9 cellular contexts compared by ENCODE assay signal in genomic region chr4:978957-979701, GRCh38. TPM values are rescaled to one million over a fixed set of nuclear protein-coding genes. Genes with fewer than 3 reads are reported as not detected.
DNase-seq lines count a peak whose midpoint lies in the region; ATAC-seq and TF ChIP-seq lines count a peak whose summit lies in the region.
"Had no signal": no experiment of that assay in that cellular context is flagged by ENCODE, and none has a peak within 500 bp of the region (broad histone marks: within the 10 kb centered on the region; RNA-seq: fewer than 3 reads in every experiment).

No MANE protein-coding gene starts in this region.

- no peak overlapping the region for H3K4me2 ChIP-seq in GM23338
- H3K4me2 ChIP-seq in neural progenitor cell: no peak overlapping the region

- H4K20me1 ChIP-seq in GM23338 (replicated peaks; ENCODE audit: insufficient read depth) (no peaks in the 10 kb centered on the region), neural progenitor cell (ENCODE audit: low read depth) (no peaks in the 10 kb centered on the region)

- H3K36me3 ChIP-seq in GM23338 (ENCODE audit: insufficient read depth) (no peaks in the 10 kb centered on the region), Peyer's patch (no peaks in the 10 kb centered on the region), neural progenitor cell (no peaks in the 10 kb centered on the region)

- H3F3A ChIP-seq in GM23338 (replicated peaks; ENCODE audit: low read depth) (0 out of 2 replicates have a peak, but pooled peaks cover 4% of the 10 kb centered on the region), neural progenitor cell (ENCODE audit: low read depth) (no peaks in the 10 kb centered on the region)

- H3K36me3 Mint-ChIP-seq in GM23338 (ENCODE audit: low read depth): no peaks in the 10 kb centered on the region
- H3K36me3 Mint-ChIP-seq in type B pancreatic cell: no peaks in the 10 kb centered on the region
- H3K36me3 Mint-ChIP-seq in neural progenitor cell: no peaks in the 10 kb centered on the region
- H3K36me3 Mint-ChIP-seq: activated naive CD8-positive, alpha-beta T cell treated with anti-CD3 and anti-CD28 coated beads for 36 hours had no signal

- peaks cover 15% of the 10 kb centered on the region; the same call in 1 of the 3 replicates for H3K9me3 Mint-ChIP-seq in GM23338
- no peaks in the 10 kb centered on the region for H3K9me3 Mint-ChIP-seq in type B pancreatic cell
- peaks cover 10% of the 10 kb centered on the region for H3K9me3 Mint-ChIP-seq in neural progenitor cell

- H2AFZ ChIP-seq in GM23338 (peak overlapping the region; percentile 29; the same call in 1 of the 2 replicates), neural progenitor cell (replicated peaks) (no peak overlapping the region)

- DNase-seq in GM23338 (ENCODE audit: low spot score): no peak
- peak; percentile 99 for DNase-seq in SKM-1 (lab: John Stamatoyannopoulos, UW; ENCODE audit: unreplicated experiment)
- peak; percentile 77 for DNase-seq in islet precursor cell
- DNase-seq in type B pancreatic cell (ENCODE audit: extremely low spot score, unreplicated experiment): no peak
- no peak for DNase-seq in Peyer's patch
- DNase-seq in neural progenitor cell (ENCODE audit: low spot score): no peak
- DNase-seq: activated naive CD8-positive, alpha-beta T cell treated with anti-CD3 and anti-CD28 coated beads for 36 hours; NCI-H1417; posterior cingulate gyrus had no signal

- H3K27ac Mint-ChIP-seq in GM23338 (0 out of 2 replicates have a peak overlapping the region, but pooled peaks have one; percentile 39), type B pancreatic cell (no peak overlapping the region), neural progenitor cell (no peak overlapping the region)
- H3K27ac Mint-ChIP-seq: activated naive CD8-positive, alpha-beta T cell treated with anti-CD3 and anti-CD28 coated beads for 36 hours had no signal

- TF ChIP-seq POLR2A in Peyer's patch (IDR thresholded peaks at IDR 0.05): no peak

- H3K27ac ChIP-seq in GM23338 (ENCODE audit: low read depth) (no peak overlapping the region), Peyer's patch (no peak overlapping the region), neural progenitor cell (no peak overlapping the region)

- H3K27me3 Mint-ChIP-seq in GM23338 (ENCODE audit: insufficient read depth, low read depth, poor library complexity) (peaks cover 31% of the 10 kb centered on the region), type B pancreatic cell (no peaks in the 10 kb centered on the region), neural progenitor cell (ENCODE audit: insufficient read depth, low read depth) (no peaks in the 10 kb centered on the region)
- H3K27me3 Mint-ChIP-seq: activated naive CD8-positive, alpha-beta T cell treated with anti-CD3 and anti-CD28 coated beads for 36 hours had no signal

- peaks cover 4% of the 10 kb centered on the region; the same call in 1 of the 2 replicates for H3K27me3 ChIP-seq in GM23338 (ENCODE audit: insufficient read depth)
- no peaks in the 10 kb centered on the region for H3K27me3 ChIP-seq in Peyer's patch
- H3K27me3 ChIP-seq in neural progenitor cell: peaks cover 16% of the 10 kb centered on the region

- no peak overlapping the region for H3K9ac ChIP-seq in neural progenitor cell

- H3K9me3 ChIP-seq in Peyer's patch (peaks cover 0 to 9% (median 0%) of the 10 kb centered on the region in 4 donors), neural progenitor cell (ENCODE audit: low read depth) (no peaks in the 10 kb centered on the region)

- no peak for ATAC-seq in GM23338

- no peaks in the 10 kb centered on the region for H3K9me2 ChIP-seq in GM23338 (ENCODE audit: insufficient read depth)

- H3K4me3 Mint-ChIP-seq in GM23338 (no peak overlapping the region), type B pancreatic cell (no peak overlapping the region), neural progenitor cell (no peak overlapping the region)
- H3K4me3 Mint-ChIP-seq: activated naive CD8-positive, alpha-beta T cell treated with anti-CD3 and anti-CD28 coated beads for 36 hours had no signal

- H3K4me1 ChIP-seq in GM23338 (ENCODE audit: insufficient read depth): no peaks in the 10 kb centered on the region; the same call in 1 of the 2 replicates
- no peaks in the 10 kb centered on the region for H3K4me1 ChIP-seq in Peyer's patch
- H3K4me1 ChIP-seq in neural progenitor cell: no peaks in the 10 kb centered on the region

- H3K4me3 ChIP-seq in GM23338 (no peak overlapping the region), Peyer's patch (no peak overlapping the region), neural progenitor cell (no peak overlapping the region)

- no peaks in the 10 kb centered on the region for H3K79me2 ChIP-seq in GM23338 (replicated peaks; ENCODE audit: insufficient read depth)
- H3K79me2 ChIP-seq in neural progenitor cell (ENCODE audit: low read depth): no peaks in the 10 kb centered on the region

- TF ChIP-seq CTCF in GM23338 (conservative IDR thresholded peaks at IDR 0.05; ENCODE audit: low read depth in 2 of 2): no peak
- TF ChIP-seq CTCF in type B pancreatic cell (conservative IDR thresholded peaks at IDR 0.05): no peak
- TF ChIP-seq CTCF in Peyer's patch (IDR thresholded peaks at IDR 0.05): no peak
- TF ChIP-seq CTCF in neural progenitor cell (IDR thresholded peaks at IDR 0.05): no peak

- peaks cover 4% of the 10 kb centered on the region for H3K4me1 Mint-ChIP-seq in GM23338
- peaks cover 8% of the 10 kb centered on the region for H3K4me1 Mint-ChIP-seq in type B pancreatic cell (ENCODE audit: unreplicated experiment)
- H3K4me1 Mint-ChIP-seq in neural progenitor cell: peaks cover 2% of the 10 kb centered on the region

TF ChIP-seq in GM23338, 12 proteins besides CTCF, POLR2A, EP300 and RAD21 (continues in another document):
- TF ChIP-seq EZH2 (IDR thresholded peaks at IDR 0.05; ENCODE audit: low read depth, unreplicated experiment) (no peak), ETS1 (IDR thresholded peaks at IDR 0.05) (no peak), EZH2phosphoT487 (IDR thresholded peaks at IDR 0.05; ENCODE audit: unreplicated experiment) (no peak), POLR2AphosphoS5 (IDR thresholded peaks at IDR 0.05; ENCODE audit: low read depth) (no peak), CREB1 (CRISPR knock-in tag; IDR thresholded peaks at IDR 0.05; ENCODE audit: low read depth) (no peak), ZNF114 (CRISPR knock-in tag; IDR thresholded peaks at IDR 0.05) (no peak)

RNA-seq across cellular contexts. Expression of gene DGKQ, which starts 5.8 kb away (rescaled TPM):
- total RNA-seq in GM23338 (2014; rRNA removed; shearing (Covaris generic)): 18.6 and 22.4 TPM in 2 replicates
- 3.4 and 4.0 TPM in 2 replicates for polyA plus RNA-seq in GM23338 (2016; fragmentation: Nextera tagmentation; extraction: Ambion mirVana)
- total RNA-seq in type B pancreatic cell (ENCODE audit: low replicate concordance) (17.0 and 21.2 TPM in 2 replicates), Peyer's patch (100 to 1,000 TPM in 2 of 4 donors, 10 to 100 TPM in 2; 32.2 to 119 (median 101) TPM), neural progenitor cell (ENCODE audit: low replicate concordance) (5.1 and 16.0 TPM in 2 replicates)

RNA-seq across cellular contexts. Expression of gene IDUA, which starts 7.7 kb away (rescaled TPM):
- total RNA-seq in GM23338 (2014; rRNA removed; shearing (Covaris generic)): 0.62 and 6.1 TPM in 2 replicates
- 0.80 and 1.3 TPM in 2 replicates for polyA plus RNA-seq in GM23338 (2016; fragmentation: Nextera tagmentation; extraction: Ambion mirVana)
- total RNA-seq in type B pancreatic cell (ENCODE audit: low replicate concordance) (20.7 and 37.2 TPM in 2 replicates), Peyer's patch (100 to 1,000 TPM in 1 of 4 donors, 10 to 100 TPM in 3; 40.4 to 114 (median 71.4) TPM), neural progenitor cell (ENCODE audit: low replicate concordance) (0.47 and 10.7 TPM in 2 replicates)

RNA-seq across cellular contexts. Expression of gene SLC26A1, which starts 14.1 kb away (rescaled TPM):
- 0.10 and 0.16 TPM in 2 replicates for total RNA-seq in GM23338 (2014; rRNA removed; shearing (Covaris generic))
- 0.07 and 0.27 TPM in 2 replicates for polyA plus RNA-seq in GM23338 (2016; fragmentation: Nextera tagmentation; extraction: Ambion mirVana)
- 2.8 and 3.8 TPM in 2 replicates for total RNA-seq in type B pancreatic cell (ENCODE audit: low replicate concordance)
- 10 to 100 TPM in 3 of 4 donors, under 1 TPM in 1; 0.83 to 35.7 (median 24.3) TPM for total RNA-seq in Peyer's patch
- total RNA-seq in neural progenitor cell (ENCODE audit: low replicate concordance): 0.19 TPM in 1 of 2 replicates, not detected in the other

RNA-seq across cellular contexts. Expression of gene FGFRL1, which starts 32.3 kb away (rescaled TPM):
- 28.6 and 35.8 TPM in 2 replicates for total RNA-seq in GM23338 (2014; rRNA removed; shearing (Covaris generic))
- 7.0 and 7.3 TPM in 2 replicates for polyA plus RNA-seq in GM23338 (2016; fragmentation: Nextera tagmentation; extraction: Ambion mirVana)
- total RNA-seq in type B pancreatic cell (ENCODE audit: low replicate concordance) (20.5 and 30.9 TPM in 2 replicates), Peyer's patch (10 to 100 TPM; 10.3 to 29.7 (median 26.8) TPM), neural progenitor cell (ENCODE audit: low replicate concordance) (9.6 and 27.4 TPM in 2 replicates)

RNA-seq across cellular contexts. Expression of gene TMEM175, which starts 46.9 kb away (rescaled TPM):
- total RNA-seq in GM23338 (2014; rRNA removed; shearing (Covaris generic)): 4.2 and 11.4 TPM in 2 replicates
- 6.5 and 8.0 TPM in 2 replicates for polyA plus RNA-seq in GM23338 (2016; fragmentation: Nextera tagmentation; extraction: Ambion mirVana)
- total RNA-seq in type B pancreatic cell (ENCODE audit: low replicate concordance) (21.4 and 33.6 TPM in 2 replicates), Peyer's patch (100 to 1,000 TPM in 1 of 4 donors, 10 to 100 TPM in 3; 46.1 to 111 (median 56.6) TPM), neural progenitor cell (ENCODE audit: low replicate concordance) (4.4 and 10.1 TPM in 2 replicates)

Comparison
In these comparisons a context has a peak if more than half of its experiments do, and no peak if none do; other contexts are left out.
1. DNase-seq: peak in SKM-1 (single experiment) and islet precursor cell (single experiment); none in GM23338 (single experiment), type B pancreatic cell (single experiment), Peyer's patch (0 of 3) and neural progenitor cell (single experiment).